In genomic region chr1:62436039-62436465, GRCh38 we compare ENCODE assay signal across 1 cellular context.
TF ChIP-seq lines count a peak whose summit lies in the region.

No MANE protein-coding gene starts in this region.

TF ChIP-seq in HepG2, 621 proteins besides CTCF, POLR2A, EP300 and RAD21 (continued from another document and continues in another):
- TF ChIP-seq GRHL1 (CRISPR knock-in tag; conservative IDR thresholded peaks at IDR 0.05) = no peak
- TF ChIP-seq BCL3 (CRISPR knock-in tag; IDR thresholded peaks at IDR 0.05) = no peak
- TF ChIP-seq KDM6A (CRISPR knock-in tag; IDR thresholded peaks at IDR 0.05; ENCODE audit: low read depth) = no peak
- TF ChIP-seq, protein P1, sequence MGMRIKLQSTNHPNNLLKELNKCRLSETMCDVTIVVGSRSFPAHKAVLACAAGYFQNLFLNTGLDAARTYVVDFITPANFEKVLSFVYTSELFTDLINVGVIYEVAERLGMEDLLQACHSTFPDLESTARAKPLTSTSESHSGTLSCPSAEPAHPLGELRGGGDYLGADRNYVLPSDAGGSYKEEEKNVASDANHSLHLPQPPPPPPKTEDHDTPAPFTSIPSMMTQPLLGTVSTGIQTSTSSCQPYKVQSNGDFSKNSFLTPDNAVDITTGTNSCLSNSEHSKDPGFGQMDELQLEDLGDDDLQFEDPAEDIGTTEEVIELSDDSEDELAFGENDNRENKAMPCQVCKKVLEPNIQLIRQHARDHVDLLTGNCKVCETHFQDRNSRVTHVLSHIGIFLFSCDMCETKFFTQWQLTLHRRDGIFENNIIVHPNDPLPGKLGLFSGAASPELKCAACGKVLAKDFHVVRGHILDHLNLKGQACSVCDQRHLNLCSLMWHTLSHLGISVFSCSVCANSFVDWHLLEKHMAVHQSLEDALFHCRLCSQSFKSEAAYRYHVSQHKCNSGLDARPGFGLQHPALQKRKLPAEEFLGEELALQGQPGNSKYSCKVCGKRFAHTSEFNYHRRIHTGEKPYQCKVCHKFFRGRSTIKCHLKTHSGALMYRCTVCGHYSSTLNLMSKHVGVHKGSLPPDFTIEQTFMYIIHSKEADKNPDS (CRISPR knock-in tag; IDR thresholded peaks at IDR 0.05) = no peak
- no peak for TF ChIP-seq ZNF329 (CRISPR knock-in tag; IDR thresholded peaks at IDR 0.05; ENCODE audit: low read depth)
- TF ChIP-seq ZNF747 (CRISPR knock-in tag; IDR thresholded peaks at IDR 0.05; ENCODE audit: borderline replicate concordance) = no peak
- no peak for TF ChIP-seq MEIS1 (CRISPR knock-in tag; IDR thresholded peaks at IDR 0.05; ENCODE audit: borderline replicate concordance)
- peak; percentile 42 for TF ChIP-seq FOSL2 (CRISPR knock-in tag; IDR thresholded peaks at IDR 0.05)
- TF ChIP-seq PAX8 (CRISPR knock-in tag; IDR thresholded peaks at IDR 0.05; ENCODE audit: borderline replicate concordance) = no peak; the same call in 1 of the 2 replicates
- no peak for TF ChIP-seq MTF2 (CRISPR knock-in tag; IDR thresholded peaks at IDR 0.05; ENCODE audit: borderline replicate concordance)
- peak; percentile 31 for TF ChIP-seq HNF1B (CRISPR knock-in tag; IDR thresholded peaks at IDR 0.05)
- TF ChIP-seq BORCS8-MEF2B (CRISPR knock-in tag; IDR thresholded peaks at IDR 0.05) = no peak; the same call in 1 of the 2 replicates
- TF ChIP-seq THRA (CRISPR knock-in tag; IDR thresholded peaks at IDR 0.05; ENCODE audit: borderline replicate concordance) = peak; percentile 61; the same call in 1 of the 2 replicates
- TF ChIP-seq MXD4 (CRISPR knock-in tag; IDR thresholded peaks at IDR 0.05) = no peak; the same call in none of the 2 replicates
- TF ChIP-seq U2AF1 (optimal IDR thresholded peaks at IDR 0.05; ENCODE audit: low read depth, low read length) = no peak
- peak; percentile 2 for TF ChIP-seq DR1 (CRISPR knock-in tag; IDR thresholded peaks at IDR 0.05)
- no peak for TF ChIP-seq ZNF34 (CRISPR knock-in tag; IDR thresholded peaks at IDR 0.05; ENCODE audit: borderline replicate concordance)
- TF ChIP-seq, protein P2, sequence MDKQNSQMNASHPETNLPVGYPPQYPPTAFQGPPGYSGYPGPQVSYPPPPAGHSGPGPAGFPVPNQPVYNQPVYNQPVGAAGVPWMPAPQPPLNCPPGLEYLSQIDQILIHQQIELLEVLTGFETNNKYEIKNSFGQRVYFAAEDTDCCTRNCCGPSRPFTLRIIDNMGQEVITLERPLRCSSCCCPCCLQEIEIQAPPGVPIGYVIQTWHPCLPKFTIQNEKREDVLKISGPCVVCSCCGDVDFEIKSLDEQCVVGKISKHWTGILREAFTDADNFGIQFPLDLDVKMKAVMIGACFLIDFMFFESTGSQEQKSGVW (CRISPR knock-in tag; IDR thresholded peaks at IDR 0.05; ENCODE audit: borderline replicate concordance) = no peak
- TF ChIP-seq, protein P3, sequence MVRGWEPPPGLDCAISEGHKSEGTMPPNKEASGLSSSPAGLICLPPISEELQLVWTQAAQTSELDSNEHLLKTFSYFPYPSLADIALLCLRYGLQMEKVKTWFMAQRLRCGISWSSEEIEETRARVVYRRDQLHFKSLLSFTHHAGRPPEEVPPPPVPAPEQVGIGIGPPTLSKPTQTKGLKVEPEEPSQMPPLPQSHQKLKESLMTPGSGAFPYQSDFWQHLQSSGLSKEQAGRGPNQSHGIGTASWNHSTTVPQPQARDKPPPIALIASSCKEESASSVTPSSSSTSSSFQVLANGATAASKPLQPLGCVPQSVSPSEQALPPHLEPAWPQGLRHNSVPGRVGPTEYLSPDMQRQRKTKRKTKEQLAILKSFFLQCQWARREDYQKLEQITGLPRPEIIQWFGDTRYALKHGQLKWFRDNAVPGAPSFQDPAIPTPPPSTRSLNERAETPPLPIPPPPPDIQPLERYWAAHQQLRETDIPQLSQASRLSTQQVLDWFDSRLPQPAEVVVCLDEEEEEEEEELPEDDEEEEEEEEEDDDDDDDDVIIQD (CRISPR knock-in tag; IDR thresholded peaks at IDR 0.05; ENCODE audit: low read depth) = peak; percentile 80; the same call in 1 of the 2 replicates
- TF ChIP-seq AGO1 (IDR thresholded peaks at IDR 0.05; ENCODE audit: low read depth, low read length, poor library complexity, severe bottlenecking) = no peak
- no peak for TF ChIP-seq SCMH1 (CRISPR knock-in tag; IDR thresholded peaks at IDR 0.05; ENCODE audit: borderline replicate concordance)
- no peak for TF ChIP-seq CEBPG (CRISPR knock-in tag; IDR thresholded peaks at IDR 0.05)
- TF ChIP-seq CEBPB (IDR thresholded peaks at IDR 0.05; ENCODE audit: borderline replicate concordance, low read depth, low read length) = no peak
- TF ChIP-seq TCF7 (IDR thresholded peaks at IDR 0.05; ENCODE audit: low read depth) = no peak
- TF ChIP-seq MIXL1 (CRISPR knock-in tag; IDR thresholded peaks at IDR 0.05) = no peak
- TF ChIP-seq ZNF543 (CRISPR knock-in tag; IDR thresholded peaks at IDR 0.05) = no peak; the same call in 1 of the 2 replicates
- peak; percentile 66; the same call in 1 of the 2 replicates for TF ChIP-seq ATF6 (CRISPR knock-in tag; conservative IDR thresholded peaks at IDR 0.05)
- TF ChIP-seq, protein P4, sequence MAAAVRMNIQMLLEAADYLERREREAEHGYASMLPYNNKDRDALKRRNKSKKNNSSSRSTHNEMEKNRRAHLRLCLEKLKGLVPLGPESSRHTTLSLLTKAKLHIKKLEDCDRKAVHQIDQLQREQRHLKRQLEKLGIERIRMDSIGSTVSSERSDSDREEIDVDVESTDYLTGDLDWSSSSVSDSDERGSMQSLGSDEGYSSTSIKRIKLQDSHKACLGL (CRISPR knock-in tag; IDR thresholded peaks at IDR 0.05) = no peak
- peak; percentile 74 for TF ChIP-seq SALL1 (CRISPR knock-in tag; IDR thresholded peaks at IDR 0.05)
- no peak; a peak in 1 of 4 replicates for TF ChIP-seq KLF16 (CRISPR knock-in tag; IDR thresholded peaks at IDR 0.05)
- TF ChIP-seq GFI1 (CRISPR knock-in tag; IDR thresholded peaks at IDR 0.05; ENCODE audit: borderline replicate concordance) = no peak
- TF ChIP-seq, protein P5, sequence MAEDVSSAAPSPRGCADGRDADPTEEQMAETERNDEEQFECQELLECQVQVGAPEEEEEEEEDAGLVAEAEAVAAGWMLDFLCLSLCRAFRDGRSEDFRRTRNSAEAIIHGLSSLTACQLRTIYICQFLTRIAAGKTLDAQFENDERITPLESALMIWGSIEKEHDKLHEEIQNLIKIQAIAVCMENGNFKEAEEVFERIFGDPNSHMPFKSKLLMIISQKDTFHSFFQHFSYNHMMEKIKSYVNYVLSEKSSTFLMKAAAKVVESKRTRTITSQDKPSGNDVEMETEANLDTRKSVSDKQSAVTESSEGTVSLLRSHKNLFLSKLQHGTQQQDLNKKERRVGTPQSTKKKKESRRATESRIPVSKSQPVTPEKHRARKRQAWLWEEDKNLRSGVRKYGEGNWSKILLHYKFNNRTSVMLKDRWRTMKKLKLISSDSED (CRISPR knock-in tag; IDR thresholded peaks at IDR 0.05) = no peak
- no peak for TF ChIP-seq MTA3 (CRISPR knock-in tag; IDR thresholded peaks at IDR 0.05)
- no peak; the same call in 1 of the 2 replicates for TF ChIP-seq ZNF574 (CRISPR knock-in tag; IDR thresholded peaks at IDR 0.05)
- no peak for TF ChIP-seq RBM22 (optimal IDR thresholded peaks at IDR 0.05; ENCODE audit: low read length)
- peak; percentile 77; the same call in 1 of the 2 replicates for TF ChIP-seq POGZ (CRISPR knock-in tag; IDR thresholded peaks at IDR 0.05)
- TF ChIP-seq ZNF121 (CRISPR knock-in tag; IDR thresholded peaks at IDR 0.05) = no peak
- TF ChIP-seq KAT2B (IDR thresholded peaks at IDR 0.05; ENCODE audit: borderline replicate concordance, low read depth, low read length) = no peak
- TF ChIP-seq SIX1 (CRISPR knock-in tag; IDR thresholded peaks at IDR 0.05; ENCODE audit: borderline replicate concordance) = no peak
- no peak for TF ChIP-seq ZNF761 (CRISPR knock-in tag; conservative IDR thresholded peaks at IDR 0.05)
- TF ChIP-seq, protein P6, sequence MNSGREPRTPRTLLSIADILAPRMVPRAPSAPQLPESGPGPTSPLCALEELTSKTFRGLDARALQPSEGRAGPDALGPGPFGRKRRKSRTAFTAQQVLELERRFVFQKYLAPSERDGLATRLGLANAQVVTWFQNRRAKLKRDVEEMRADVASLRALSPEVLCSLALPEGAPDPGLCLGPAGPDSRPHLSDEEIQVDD (CRISPR knock-in tag; IDR thresholded peaks at IDR 0.05; ENCODE audit: borderline replicate concordance) = no peak
- TF ChIP-seq ARID2 (CRISPR knock-in tag; IDR thresholded peaks at IDR 0.05; ENCODE audit: borderline replicate concordance) = no peak
- TF ChIP-seq NFYC (CRISPR knock-in tag; IDR thresholded peaks at IDR 0.05) = no peak
- no peak for TF ChIP-seq ZNF101 (CRISPR knock-in tag; IDR thresholded peaks at IDR 0.05; ENCODE audit: borderline replicate concordance, low read depth)
- no peak for TF ChIP-seq ZNF549 (CRISPR knock-in tag; IDR thresholded peaks at IDR 0.05)
- TF ChIP-seq, protein P7, sequence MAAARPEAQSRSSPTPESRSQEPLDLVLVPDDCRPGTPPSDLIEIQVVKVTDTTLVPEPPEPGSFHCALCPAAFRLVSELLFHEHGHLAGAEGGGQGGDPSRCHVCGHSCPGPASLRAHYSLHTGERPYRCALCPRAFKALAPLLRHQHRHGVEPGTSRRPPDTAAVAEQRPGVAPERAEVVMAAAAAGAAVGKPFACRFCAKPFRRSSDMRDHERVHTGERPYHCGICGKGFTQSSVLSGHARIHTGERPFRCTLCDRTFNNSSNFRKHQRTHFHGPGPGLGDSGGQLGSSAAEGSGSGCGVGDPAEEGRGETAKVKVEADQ (CRISPR knock-in tag; IDR thresholded peaks at IDR 0.05; ENCODE audit: borderline replicate concordance) = no peak
